8 cellular contexts compared by ENCODE assay signal in genomic region chr14:92690171-92691011, GRCh38. TPM values are rescaled to one million over a fixed set of nuclear protein-coding genes. Genes with fewer than 3 reads are reported as not detected.
A peak's percentile ranks its signal among the peaks of the same experiment; 100 is the strongest.
DNase-seq lines count a peak whose midpoint lies in the region; ATAC-seq and TF ChIP-seq lines count a peak whose summit lies in the region.

No MANE protein-coding gene starts in this region.

- DNase-seq in NCI-H146 (lab: John Stamatoyannopoulos, UW) (peak; percentile 58), NCI-H146 treated with DMSO at 0.1 percent for 48 hours (lab: John Stamatoyannopoulos, UW; ENCODE audit: unreplicated experiment) (no peak), SW480 (ENCODE audit: low spot score) (peak; percentile 71), iPS-NIHi7 (ENCODE audit: extremely low spot score) (peak; percentile 40), aorta (peak; percentile 50 to 72), T-helper 2 cell (no peak)
- DNase-seq in activated T-cell treated with anti-CD3 and anti-CD28 coated beads, Interleukin-2, amount 50 U/mL, for 4 hours, result no peak

- H3K36me3 ChIP-seq in Loucy (ENCODE audit: insufficient read depth, low read length), result peaks cover 25% of the 10 kb centered on the region; the same call in 1 of the 2 replicates
- no peaks in the 10 kb centered on the region for H3K36me3 ChIP-seq in aorta (ENCODE audit: control insufficient read depth in 1 of 2, insufficient read depth in 2 of 2, low read length in 1 of 2)

- H3K4me3 Mint-ChIP-seq in activated T-cell treated with anti-CD3 and anti-CD28 coated beads, Interleukin-2, amount 50 U/mL, for 4 hours, result no peak overlapping the region

- H3K9me3 ChIP-seq in Loucy (ENCODE audit: insufficient read depth, low read depth, low read length) (no peaks in the 10 kb centered on the region), aorta (ENCODE audit: control insufficient read depth, low read length) (no peaks in the 10 kb centered on the region)

- ATAC-seq in aorta (ENCODE audit: low FRiP score), result no peak
- ATAC-seq in activated T-cell treated with anti-CD3 and anti-CD28 coated beads, Interleukin-2, amount 50 U/mL, for 4 hours, result no peak

- peaks cover 10% of the 10 kb centered on the region for H3K36me3 Mint-ChIP-seq in activated T-cell treated with anti-CD3 and anti-CD28 coated beads, Interleukin-2, amount 50 U/mL, for 4 hours (ENCODE audit: insufficient read depth)

- H4K20me1 ChIP-seq in Loucy (ENCODE audit: insufficient read depth, low read length, poor library complexity, severe bottlenecking), result no peaks in the 10 kb centered on the region

- no peaks in the 10 kb centered on the region for H3F3A ChIP-seq in Loucy (ENCODE audit: low read depth)

- H3K27ac ChIP-seq in aorta (ENCODE audit: low read depth in 1 of 2, low read length in 2 of 2), result no peak overlapping the region

- H3K4me1 Mint-ChIP-seq in activated T-cell treated with anti-CD3 and anti-CD28 coated beads, Interleukin-2, amount 50 U/mL, for 4 hours (ENCODE audit: low read depth), result peaks cover 30% of the 10 kb centered on the region

- H3K4me1 ChIP-seq in Loucy (ENCODE audit: insufficient read depth, low read length, poor library complexity, severe bottlenecking) (peaks cover 16% of the 10 kb centered on the region), aorta (ENCODE audit: control insufficient read depth in 1 of 2, insufficient read depth in 2 of 2, low read length in 2 of 2) (no peaks in the 10 kb centered on the region)

- H3K27me3 ChIP-seq in Loucy (ENCODE audit: insufficient read depth, low read length, poor library complexity, severe bottlenecking) (no peaks in the 10 kb centered on the region), aorta (ENCODE audit: control insufficient read depth in 1 of 2, insufficient read depth in 2 of 2, low read length in 1 of 2) (no peaks in the 10 kb centered on the region)

- TF ChIP-seq CTCF in Loucy (conservative IDR thresholded peaks at IDR 0.05; ENCODE audit: low read length), result peak; percentile 58

- intact Hi-C loops in aorta (cut with DNase I), result no loop called here

- no peak overlapping the region for H3K9ac ChIP-seq in Loucy (ENCODE audit: low read depth, low read length, poor library complexity, severe bottlenecking)

- no peaks in the 10 kb centered on the region for H3K79me2 ChIP-seq in Loucy (ENCODE audit: insufficient read depth, low read length)

- H3K27me3 Mint-ChIP-seq in activated T-cell treated with anti-CD3 and anti-CD28 coated beads, Interleukin-2, amount 50 U/mL, for 4 hours (ENCODE audit: low read depth), result peaks cover 2% of the 10 kb centered on the region

- H3K4me3 ChIP-seq in Loucy (ENCODE audit: low read length, poor library complexity, severe bottlenecking), result no peak overlapping the region
- no peak overlapping the region for H3K4me3 ChIP-seq in aorta (ENCODE audit: low read length in 2 of 2)

- no peaks in the 10 kb centered on the region for H3K9me2 ChIP-seq in Loucy (replicated peaks; ENCODE audit: low read depth, low read length)

- no peaks in the 10 kb centered on the region for H3K9me3 Mint-ChIP-seq in activated T-cell treated with anti-CD3 and anti-CD28 coated beads, Interleukin-2, amount 50 U/mL, for 4 hours

- H3K4me2 ChIP-seq in Loucy (ENCODE audit: low read depth, low read length, poor library complexity, severe bottlenecking), result no peak overlapping the region

- 72 to 77% methylated on average over 13 of the region's 13 CpGs for whole genome bisulfite sequencing in aorta, 2 donors

- H2AFZ ChIP-seq in Loucy (ENCODE audit: low read length), result no peak overlapping the region

RNA-seq across cellular contexts. Expression of gene LGMN, which starts 58.0 kb away (rescaled TPM):
- 100 to 1,000 TPM in 1 of 2 donors, 10 to 100 TPM in 1; 90.0 to 164 TPM for total RNA-seq in aorta
- 100 to 1,000 TPM in 1 of 2 donors, 10 to 100 TPM in 1; 86.0 to 106 TPM for polyA plus RNA-seq in aorta
- 1 to 10 TPM; 2.9 to 4.8 (median 3.3) TPM for total RNA-seq in activated T-cell treated with anti-CD3 and anti-CD28 coated beads, Interleukin-2, amount 50 U/mL, for 4 hours

Comparison
In these comparisons a context has a peak if more than half of its experiments do, and no peak if none do; other contexts are left out.
1. DNase-seq: peak in NCI-H146 (single experiment), SW480 (single experiment), iPS-NIHi7 (single experiment) and aorta (2 of 2); none in NCI-H146 treated with DMSO at 0.1 percent for 48 hours (single experiment), T-helper 2 cell (0 of 5) and activated T-cell treated with anti-CD3 and anti-CD28 coated beads, Interleukin-2, amount 50 U/mL, for 4 hours (single experiment).
2. RNA of gene LGMN, which starts 58.0 kb away (total RNA-seq): 90.0 to 164 TPM in aorta; 2.9 to 4.8 TPM in activated T-cell treated with anti-CD3 and anti-CD28 coated beads, Interleukin-2, amount 50 U/mL, for 4 hours; every median in the first group is over 10 times any median in the second.